20 cellular contexts compared by ENCODE assay signal in genomic region chr3:63980830-63981498, GRCh38. TPM values are rescaled to one million over a fixed set of nuclear protein-coding genes. Genes with fewer than 3 reads are reported as not detected.
DNase-seq lines count a peak whose midpoint lies in the region; ATAC-seq and TF ChIP-seq lines count a peak whose summit lies in the region.
"Had no signal": no experiment of that assay in that cellular context is flagged by ENCODE, and none has a peak within 500 bp of the region (broad histone marks: within the 10 kb centered on the region; RNA-seq: fewer than 3 reads in every experiment).

No MANE protein-coding gene starts in this region.

- H3K27ac Mint-ChIP-seq in CD4-positive, alpha-beta memory T cell: peak overlapping the region; percentile 83 to 94 (median 89)
- H3K27ac Mint-ChIP-seq in IgD-negative memory B cell: peak overlapping the region in 2 of 3 donors; percentile 7 to 69
- H3K27ac Mint-ChIP-seq in natural killer cell: peak overlapping the region; percentile 83 to 92
- H3K27ac Mint-ChIP-seq: WTC11 had no signal

- peaks cover 0 to 2% (median 0%) of the 10 kb centered on the region in 8 donors for H3K9me3 Mint-ChIP-seq in CD4-positive, alpha-beta memory T cell
- H3K9me3 Mint-ChIP-seq in IgD-negative memory B cell: no peaks in the 10 kb centered on the region
- H3K9me3 Mint-ChIP-seq in natural killer cell: no peaks in the 10 kb centered on the region
- H3K9me3 Mint-ChIP-seq: activated T-cell treated with anti-CD3 and anti-CD28 coated beads, Interleukin-2, amount 50 U/mL, for 4 hours; neural crest cell; WTC11 had no signal

- H3K9me3 ChIP-seq in CD4-positive, alpha-beta memory T cell (ENCODE audit: control insufficient read depth in 1 of 2, low read length in 2 of 2): no peaks in the 10 kb centered on the region
- H3K9me3 ChIP-seq in breast epithelium: no peaks in the 10 kb centered on the region
- H3K9me3 ChIP-seq: BLaER1, MG63, vagina had no signal

- H3K4me1 ChIP-seq in CD4-positive, alpha-beta memory T cell (ENCODE audit: insufficient read depth, low read length): peaks cover 86% of the 10 kb centered on the region
- peaks cover 0 to 33% of the 10 kb centered on the region in 2 donors for H3K4me1 ChIP-seq in breast epithelium

- TF ChIP-seq POLR2A in breast epithelium (IDR thresholded peaks at IDR 0.05): no peak

- peak overlapping the region in 7 of 8 donors; percentile 27 to 89 (median 67) for H3K4me3 Mint-ChIP-seq in CD4-positive, alpha-beta memory T cell
- H3K4me3 Mint-ChIP-seq in IgD-negative memory B cell (no peak overlapping the region), natural killer cell (peak overlapping the region; percentile 25)
- H3K4me3 Mint-ChIP-seq: neural crest cell, WTC11 had no signal

- CTCF ChIA-PET in CD4-positive, alpha-beta memory T cell (lab: Charles Lee; ENCODE audit: partially characterized antibody): interaction anchor here (6.7 to 29.4 kb wide), 3 partner anchors 12 to 42 kb away, joined by 40 to 875 read pairs (median 179); partner anchors contain the start of gene PSMD6

- peak overlapping the region; percentile 70 for H3K27ac ChIP-seq in CD4-positive, alpha-beta memory T cell (ENCODE audit: low read depth, low read length)
- H3K27ac ChIP-seq in breast epithelium: peak overlapping the region; percentile 64 to 80
- H3K27ac ChIP-seq: BLaER1, GM23248, vagina had no signal

- H3K36me3 ChIP-seq in CD4-positive, alpha-beta memory T cell (ENCODE audit: insufficient read depth, low read length): peaks cover 50% of the 10 kb centered on the region
- H3K36me3 ChIP-seq in breast epithelium: no peaks in the 10 kb centered on the region

- H3K27me3 Mint-ChIP-seq in CD4-positive, alpha-beta memory T cell: no peaks in the 10 kb centered on the region
- no peaks in the 10 kb centered on the region for H3K27me3 Mint-ChIP-seq in IgD-negative memory B cell
- no peaks in the 10 kb centered on the region for H3K27me3 Mint-ChIP-seq in natural killer cell (ENCODE audit: low read depth in 2 of 2)

- H3K4me1 Mint-ChIP-seq in CD4-positive, alpha-beta memory T cell: peaks cover 73 to 94% (median 83%) of the 10 kb centered on the region in 4 donors
- H3K4me1 Mint-ChIP-seq in IgD-negative memory B cell (peaks cover 9 to 19% (median 15%) of the 10 kb centered on the region in 3 donors), natural killer cell (peaks cover 65 to 73% of the 10 kb centered on the region in 2 donors)
- H3K4me1 Mint-ChIP-seq: WTC11 had no signal

- ATAC-seq in natural killer cell: no peak
- ATAC-seq: left cardiac atrium, WTC11 had no signal

- peak in 2 of 5 donors; percentile 23 to 57 for DNase-seq in CD4-positive, alpha-beta memory T cell
- no peak for DNase-seq in breast epithelium (ENCODE audit: low spot score in 2 of 2)
- DNase-seq in natural killer cell: no peak
- no peak for DNase-seq in H4 (ENCODE audit: low spot score)
- no peak for DNase-seq in NCI-H1092 treated with DMSO at 0.1 percent for 48 hours (lab: John Stamatoyannopoulos, UW)
- DNase-seq in posterior vena cava (ENCODE audit: low spot score): no peak
- DNase-seq: activated T-cell treated with anti-CD3 and anti-CD28 coated beads, Interleukin-2, amount 50 U/mL, for 4 hours; DMS79; GM23248; hypothalamus; left cardiac atrium; MG63; NCI-H2029 treated with DMSO at 0.1 percent for 48 hours; NCI-H69; stimulated activated CD4-positive, alpha-beta T cell treated with anti-CD3 and anti-CD28 coated beads, Interleukin-4, amount 100 ng/mL, for 1 hour had no signal

- intact Hi-C loops in CD4-positive, alpha-beta memory T cell (cut with micrococcal nuclease): no loop called here
- intact Hi-C loops in breast epithelium (cut with DNase I; ENCODE audit: low total_unique reads) (no loop called here), natural killer cell (cut with micrococcal nuclease) (no loop called here), posterior vena cava (cut with DNase I) (no loop called here)

- POLR2A ChIA-PET in CD4-positive, alpha-beta memory T cell (lab: Charles Lee; ENCODE audit: partially characterized antibody): interaction anchor here (1.0 to 13.9 kb wide), 3 partner anchors 12 to 42 kb away, joined by 3 to 347 read pairs (median 6); partner anchors contain the start of gene PSMD6

- no peak for TF ChIP-seq CTCF in breast epithelium (IDR thresholded peaks at IDR 0.05)
- TF ChIP-seq CTCF in natural killer cell (IDR thresholded peaks at IDR 0.05): no peak

- no peaks in the 10 kb centered on the region for H3K27me3 ChIP-seq in CD4-positive, alpha-beta memory T cell (ENCODE audit: insufficient read depth, low read length)
- H3K27me3 ChIP-seq in breast epithelium: no peaks in the 10 kb centered on the region
- H3K27me3 ChIP-seq: BLaER1, MG63, vagina had no signal

- H3K4me3 ChIP-seq in CD4-positive, alpha-beta memory T cell (ENCODE audit: low read length in 2 of 2): no peak overlapping the region
- no peak overlapping the region for H3K4me3 ChIP-seq in breast epithelium
- H3K4me3 ChIP-seq: BLaER1, GM23248, MG63, vagina had no signal

- peaks cover 48 to 61% of the 10 kb centered on the region in 2 donors for H3K36me3 Mint-ChIP-seq in CD4-positive, alpha-beta memory T cell
- H3K36me3 Mint-ChIP-seq in IgD-negative memory B cell: peaks cover 5% of the 10 kb centered on the region
- peaks cover 8% of the 10 kb centered on the region for H3K36me3 Mint-ChIP-seq in natural killer cell

RNA-seq across cellular contexts. Expression of gene PSMD6, which starts 42.3 kb away (rescaled TPM):
- total RNA-seq in CD4-positive, alpha-beta memory T cell: 10 to 100 TPM; 65.7 to 68.1 TPM
- 100 to 1,000 TPM; 127 to 152 TPM for polyA plus RNA-seq in CD4-positive, alpha-beta memory T cell
- 97.6 TPM for polyA plus RNA-seq in IgD-negative memory B cell
- 10 to 100 TPM; 60.9 to 74.7 (median 69.8) TPM for total RNA-seq in breast epithelium
- total RNA-seq in natural killer cell: 100 to 1,000 TPM in 2 of 3 donors, 10 to 100 TPM in 1; 84.4 to 105 (median 102) TPM
- 102 and 104 TPM in 2 replicates for total RNA-seq in H4 (2014; rRNA removed; shearing (Covaris generic))
- total RNA-seq in posterior vena cava: 10 to 100 TPM; 53.3 to 62.7 TPM

Comparison
In these comparisons a context has a peak if more than half of its experiments do, and no peak if none do; other contexts are left out.
1. H3K27ac Mint-ChIP-seq: peak in every context shown above with its lines; median percentile 89 in CD4-positive, alpha-beta memory T cell; 88 in natural killer cell; 38 in IgD-negative memory B cell.
2. H3K4me3 Mint-ChIP-seq: peak in CD4-positive, alpha-beta memory T cell (7 of 8) and natural killer cell (single experiment); none in IgD-negative memory B cell (0 of 4).